22 cellular contexts compared by ENCODE assay signal in genomic region chr2:198945496-198945895, GRCh38.
"Had no signal": no experiment of that assay in that cellular context is flagged by ENCODE, and none has a peak within 500 bp of the region (broad histone marks: within the 10 kb centered on the region; RNA-seq: fewer than 3 reads in every experiment).

No MANE protein-coding gene starts in this region.

- H3K36me3 Mint-ChIP-seq: IgD-negative memory B cell had no signal

- ATAC-seq: K562 had no signal

- DNase-seq: Kasumi-1, MV-4-11, NCI-H1048, NCI-H1105, NCI-H1417, NCI-H1436 treated with DMSO at 0.1 percent for 48 hours, NCI-H1694 treated with DMSO at 0.1 percent for 48 hours, NCI-H1930, NCI-H2081, NCI-H2107, NCI-H2227 treated with DMSO at 0.1 percent for 48 hours, NCI-H524 treated with DMSO at 0.1 percent for 48 hours, NCI-H69, NCI-H774, Right ventricle myocardium superior, RPMI8226, SIG-M5 had no signal

- H3K27ac Mint-ChIP-seq: IgD-negative memory B cell had no signal

- H3K36me3 ChIP-seq: SJSA1 had no signal

- H3K4me1 Mint-ChIP-seq: IgD-negative memory B cell had no signal

- H3K9me3 ChIP-seq: SJSA1 had no signal

- H3K27me3 ChIP-seq: SJSA1 had no signal

- H3K4me1 ChIP-seq: SJSA1 had no signal

- H3K4me3 Mint-ChIP-seq: IgD-negative memory B cell had no signal

- H3K27me3 Mint-ChIP-seq: IgD-negative memory B cell had no signal

- H3K27ac ChIP-seq: KMS-11, SJSA1, SK-N-MC had no signal

- H3K9me3 Mint-ChIP-seq: IgD-negative memory B cell had no signal

- H3K4me3 ChIP-seq: K562, SJSA1, SK-N-MC had no signal
